30 cellular contexts compared by ENCODE assay signal in genomic region chr12:132646850-132647249, GRCh38. TPM values are rescaled to one million over a fixed set of nuclear protein-coding genes. Genes with fewer than 3 reads are reported as not detected.
"Had no signal": no experiment of that assay in that cellular context is flagged by ENCODE, and none has a peak within 500 bp of the region (broad histone marks: within the 10 kb centered on the region; RNA-seq: fewer than 3 reads in every experiment).

No MANE protein-coding gene starts in this region.

- H3K27ac ChIP-seq: ascending aorta, breast epithelium, cardiac muscle cell, colonic mucosa, epithelial cell of prostate, esophagus squamous epithelium, gastroesophageal sphincter, heart right ventricle had no signal

- H3K9me3 Mint-ChIP-seq: activated T-cell treated with anti-CD3 and anti-CD28 coated beads, Interleukin-2, amount 50 U/mL, for 4 hours; brain had no signal

- H3K4me1 Mint-ChIP-seq: brain had no signal

- ATAC-seq: gastroesophageal sphincter, heart right ventricle had no signal

- H3K4me3 ChIP-seq: ascending aorta, breast epithelium, cardiac muscle cell, colonic mucosa, esophagus squamous epithelium, gastroesophageal sphincter, heart right ventricle had no signal

- H3K9me3 ChIP-seq: ascending aorta, breast epithelium, colonic mucosa, esophagus squamous epithelium, gastroesophageal sphincter, heart right ventricle had no signal

- H3K36me3 ChIP-seq: colonic mucosa had no signal

- FAIRE-seq: endometrium had no signal

- H3K27ac Mint-ChIP-seq: activated naive CD8-positive, alpha-beta T cell; brain had no signal

- H3K27me3 ChIP-seq: ascending aorta, breast epithelium, cardiac muscle cell, colonic mucosa, esophagus squamous epithelium, gastroesophageal sphincter, heart right ventricle had no signal

- H3K4me1 ChIP-seq: ascending aorta, breast epithelium, colonic mucosa, esophagus squamous epithelium, gastroesophageal sphincter, heart right ventricle had no signal

- H3K27me3 Mint-ChIP-seq: activated naive CD8-positive, alpha-beta T cell; brain had no signal

- DNase-seq: activated CD4-positive, alpha-beta T cell treated with anti-CD3 and anti-CD28 coated beads for 48 hours; activated CD4-positive, alpha-beta T cell treated with anti-CD3 and anti-CD28 coated beads, Interleukin-2, amount 50 U/mL, for 1 hour; activated CD4-positive, CD25-positive, alpha-beta regulatory T cell; activated CD4-positive, CD25-positive, alpha-beta regulatory T cell treated with anti-CD3 and anti-CD28 coated beads, Interleukin-2, amount 50 U/mL, for 72 hours; activated effector memory CD4-positive, alpha-beta T cell treated with Interleukin-2 at 50 U/mL for 16 hours; activated gamma-delta T cell treated with Interleukin-2 at 50 U/mL for 16 hours; activated naive CD4-positive, alpha-beta T cell treated with anti-CD3 and anti-CD28 coated beads, Interleukin-2, amount 50 U/mL, for 16 hours; activated naive CD4-positive, alpha-beta T cell treated with Interleukin-2 at 50 U/mL for 16 hours; activated T-cell treated with anti-CD3 and anti-CD28 coated beads, Interleukin-2, amount 50 U/mL, for 4 hours; central memory CD4-positive, alpha-beta T cell; cerebellar nuclear complex; colonic mucosa; effector CD8-positive, alpha-beta T cell; esophagus squamous epithelium; foreskin melanocyte; heart right ventricle had no signal

- H3K4me3 Mint-ChIP-seq: activated naive CD8-positive, alpha-beta T cell; activated T-cell treated with anti-CD3 and anti-CD28 coated beads, Interleukin-2, amount 50 U/mL, for 4 hours; brain had no signal

RNA-seq across cellular contexts. Expression of gene P2RX2, which starts 28.3 kb away (rescaled TPM):
- total RNA-seq: activated T-cell treated with anti-CD3 and anti-CD28 coated beads, Interleukin-2, amount 50 U/mL, for 4 hours; ascending aorta; cardiac muscle cell; dermis microvascular lymphatic vessel endothelial cell; endothelial cell of umbilical vein; fibroblast of lung; fibroblast of villous mesenchyme; glomerular endothelial cell; heart right ventricle; T-helper 1 cell treated with Interleukin-12 subunit alpha and Interleukin-12 subunit beta and Interleukin-4 antibody, amounts not matched to agents 30 ng/mL and 1 ng/mL, for 36 hours had no signal
- polyA plus RNA-seq: cardiac muscle cell, endothelial cell of umbilical vein, fibroblast of lung, heart right ventricle had no signal

RNA-seq across cellular contexts. Expression of gene LRCOL1, which starts 36.5 kb away (rescaled TPM):
- total RNA-seq: activated T-cell treated with anti-CD3 and anti-CD28 coated beads, Interleukin-2, amount 50 U/mL, for 4 hours; ascending aorta; cardiac muscle cell; fibroblast of villous mesenchyme; gastroesophageal sphincter; glomerular endothelial cell; T-helper 1 cell treated with Interleukin-12 subunit alpha and Interleukin-12 subunit beta and Interleukin-4 antibody, amounts not matched to agents 30 ng/mL and 1 ng/mL, for 36 hours had no signal
- polyA plus RNA-seq: cardiac muscle cell, fibroblast of lung had no signal
